30 cellular contexts compared by ENCODE assay signal in the genomic region with DNA sequence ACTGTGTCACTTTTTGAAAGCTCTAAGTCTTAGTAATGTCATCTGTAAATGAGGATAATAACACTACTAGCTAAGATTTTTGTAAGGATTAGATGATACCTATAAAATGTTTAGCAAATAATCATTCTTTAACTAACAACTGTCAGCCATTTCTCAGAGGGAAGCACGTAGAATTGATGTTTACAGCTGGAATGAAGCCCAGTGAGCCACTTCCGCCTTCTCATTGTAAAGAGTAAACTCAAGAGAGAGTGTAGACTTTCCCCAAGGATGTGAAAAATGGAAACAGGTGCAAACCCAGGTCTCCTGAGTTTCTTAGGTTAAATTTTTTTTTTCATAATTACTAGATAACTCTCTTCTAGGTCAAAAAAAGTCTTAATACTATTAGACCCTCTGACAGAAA. TPM values are rescaled to one million over a fixed set of nuclear protein-coding genes. Genes with fewer than 3 reads are reported as not detected.
"Had no signal": no experiment of that assay in that cellular context is flagged by ENCODE, and none has a peak within 500 bp of the region (broad histone marks: within the 10 kb centered on the region; RNA-seq: fewer than 3 reads in every experiment).

No MANE protein-coding gene starts in this region.

- H3K4me3 ChIP-seq: ascending aorta, body of pancreas, MG63, SJSA1 had no signal

- H3K27ac ChIP-seq: ascending aorta, body of pancreas, SJSA1 had no signal

- H3K36me3 Mint-ChIP-seq: activated CD8-positive, alpha-beta memory T cell treated with anti-CD3 and anti-CD28 coated beads, Interleukin-2, amount 10 ng/mL, durations not matched to agents 7 days and 5 days had no signal

- H3K27me3 ChIP-seq: ascending aorta, body of pancreas had no signal

- H3K4me1 ChIP-seq: ascending aorta had no signal

- H3K9me3 ChIP-seq: ascending aorta, body of pancreas, MG63, SJSA1 had no signal

- H3K9me3 Mint-ChIP-seq: activated B cell treated with CpG ODN at 0.5 μM for 24 hours; activated CD4-positive, alpha-beta T cell treated with anti-CD3 and anti-CD28 coated beads, Interleukin-2, amount 10 ng/mL, durations not matched to agents 24 days and 14 days; activated naive CD4-positive, alpha-beta T cell treated with anti-CD3 and anti-CD28 coated beads, Interleukin-2, amount 50 U/mL, for 72 hours; activated naive CD8-positive, alpha-beta T cell treated with anti-CD3 and anti-CD28 coated beads, Interleukin-2, amount 50 U/mL, for 24 hours; activated T-cell treated with anti-CD3 and anti-CD28 coated beads, Interleukin-2, amount 50 U/mL, for 24 hours; activated T-helper 1 cell treated with anti-CD3 and anti-CD28 coated beads, Interleukin-12 subunit alpha, Interleukin-12 subunit beta, Interleukin-2, Interleukin-4 antibody, amounts not matched to agents 30 ng/mL and 10 ng/mL and 1 ng/mL, durations not matched to agents 14 hours and 24 hours and 36 hours; T-helper 1 cell treated with Interleukin-12 subunit alpha and Interleukin-12 subunit beta and Interleukin-4 antibody, amounts not matched to agents 30 μg/mL and 1 μg/mL, for 36 hours had no signal

- ATAC-seq: activated CD8-positive, alpha-beta memory T cell treated with anti-CD3 and anti-CD28 coated beads, Interleukin-2, amount 10 ng/mL, durations not matched to agents 7 days and 5 days; activated naive CD4-positive, alpha-beta T cell treated with anti-CD3 and anti-CD28 coated beads, Interleukin-2, amount 50 U/mL, for 72 hours; activated naive CD8-positive, alpha-beta T cell treated with anti-CD3 and anti-CD28 coated beads, Interleukin-2, amount 50 U/mL, for 24 hours; body of pancreas; SK-N-SH treated with all-trans-retinoic acid at 6 μM for 48 hours had no signal

- H3K36me3 ChIP-seq: ascending aorta, MG63, SJSA1 had no signal

- DNase-seq: activated B cell treated with CpG ODN at 0.5 μM for 24 hours; activated CD4-positive, alpha-beta T cell treated with anti-CD3 and anti-CD28 coated beads for 1 hour; activated CD4-positive, alpha-beta T cell treated with anti-CD3 and anti-CD28 coated beads, Interleukin-2, amount 10 ng/mL, durations not matched to agents 24 days and 14 days; activated CD4-positive, alpha-beta T cell treated with anti-CD3 and anti-CD28 coated beads, Interleukin-2, amount 50 U/mL, for 48 hours; activated CD8-positive, alpha-beta memory T cell treated with anti-CD3 and anti-CD28 coated beads, Interleukin-2, amount 10 ng/mL, durations not matched to agents 7 days and 5 days; activated effector memory CD4-positive, alpha-beta T cell treated with anti-CD3 and anti-CD28 coated beads, Interleukin-2, amount 50 U/mL, for 16 hours; activated naive CD4-positive, alpha-beta T cell treated with Interleukin-2 at 50 U/mL for 16 hours; activated naive CD8-positive, alpha-beta T cell treated with anti-CD3 and anti-CD28 coated beads, Interleukin-2, amount 50 U/mL, for 24 hours; activated T-cell treated with anti-CD3 and anti-CD28 coated beads, Interleukin-2, amount 50 U/mL, for 24 hours; amniotic stem cell; body of pancreas; central memory CD4-positive, alpha-beta T cell; MG63; NCI-H1105; NCI-H1436 treated with DMSO at 0.1 percent for 48 hours; NCI-H187; NCI-H2081; NCI-H446; NCI-H524; NCI-H748 treated with DMSO at 0.1 percent for 48 hours; NK-92 treated with Interleukin-12 subunit alpha and Interleukin-12 subunit beta, amount 100 ng/mL, for 24 hours; SHP77; T-helper 9 cell had no signal

- H3K27ac Mint-ChIP-seq: activated B cell treated with CpG ODN at 0.5 μM for 24 hours; activated CD4-positive, alpha-beta T cell treated with anti-CD3 and anti-CD28 coated beads, Interleukin-2, amount 10 ng/mL, durations not matched to agents 24 days and 14 days; activated CD8-positive, alpha-beta memory T cell treated with anti-CD3 and anti-CD28 coated beads, Interleukin-2, amount 10 ng/mL, durations not matched to agents 7 days and 5 days; activated naive CD4-positive, alpha-beta T cell treated with anti-CD3 and anti-CD28 coated beads, Interleukin-2, amount 50 U/mL, for 72 hours; activated naive CD8-positive, alpha-beta T cell treated with anti-CD3 and anti-CD28 coated beads, Interleukin-2, amount 50 U/mL, for 24 hours; activated T-cell treated with anti-CD3 and anti-CD28 coated beads, Interleukin-2, amount 50 U/mL, for 24 hours; activated T-helper 1 cell treated with anti-CD3 and anti-CD28 coated beads, Interleukin-12 subunit alpha, Interleukin-12 subunit beta, Interleukin-2, Interleukin-4 antibody, amounts not matched to agents 30 ng/mL and 10 ng/mL and 1 ng/mL, durations not matched to agents 14 hours and 24 hours and 36 hours; T-helper 1 cell treated with Interleukin-12 subunit alpha and Interleukin-12 subunit beta and Interleukin-4 antibody, amounts not matched to agents 30 μg/mL and 1 μg/mL, for 36 hours had no signal

- H3K4me3 Mint-ChIP-seq: activated B cell treated with CpG ODN at 0.5 μM for 24 hours; activated CD4-positive, alpha-beta T cell treated with anti-CD3 and anti-CD28 coated beads, Interleukin-2, amount 10 ng/mL, durations not matched to agents 24 days and 14 days; activated CD8-positive, alpha-beta memory T cell treated with anti-CD3 and anti-CD28 coated beads, Interleukin-2, amount 10 ng/mL, durations not matched to agents 7 days and 5 days; activated naive CD8-positive, alpha-beta T cell treated with anti-CD3 and anti-CD28 coated beads, Interleukin-2, amount 50 U/mL, for 24 hours; activated T-cell treated with anti-CD3 and anti-CD28 coated beads, Interleukin-2, amount 50 U/mL, for 24 hours; activated T-helper 1 cell treated with anti-CD3 and anti-CD28 coated beads, Interleukin-12 subunit alpha, Interleukin-12 subunit beta, Interleukin-2, Interleukin-4 antibody, amounts not matched to agents 30 ng/mL and 10 ng/mL and 1 ng/mL, durations not matched to agents 14 hours and 24 hours and 36 hours; T-helper 1 cell treated with Interleukin-12 subunit alpha and Interleukin-12 subunit beta and Interleukin-4 antibody, amounts not matched to agents 30 μg/mL and 1 μg/mL, for 36 hours had no signal

RNA-seq across cellular contexts. Expression of gene GREM2, which starts 4.9 kb away (rescaled TPM):
- total RNA-seq: activated B cell treated with CpG ODN at 0.5 μM for 24 hours, ascending aorta, bronchial epithelial cell had no signal
